ENCODE assay signal across 30 cellular contexts in genomic region chr22:19014886-19015285, GRCh38.
"Had no signal": no experiment of that assay in that cellular context is flagged by ENCODE, and none has a peak within 500 bp of the region (broad histone marks: within the 10 kb centered on the region; RNA-seq: fewer than 3 reads in every experiment).

No MANE protein-coding gene starts in this region.

- H3K36me3 ChIP-seq: SJCRH30 had no signal

- ATAC-seq: Panc1, Right ventricle myocardium inferior, SK-N-SH treated with all-trans-retinoic acid at 6 μM for 48 hours, T-cell had no signal

- H2AFZ ChIP-seq: PC-9 had no signal

- H3K27me3 ChIP-seq: SJCRH30 had no signal

- H3K9me3 ChIP-seq: SJCRH30 had no signal

- FAIRE-seq: RCC 7860 had no signal

- H3K4me3 ChIP-seq: PC-9, SJCRH30, SK-N-MC had no signal

- H3K4me1 ChIP-seq: SJCRH30 had no signal

- H3K27ac ChIP-seq: PC-9, RWPE1, SJCRH30, SK-N-MC had no signal

- DNase-seq: Karpas-422, MM.1S, MV-4-11, NCI-H1092, NCI-H1105, NCI-H1417 treated with DMSO at 0.1 percent for 48 hours, NCI-H1436 treated with DMSO at 0.1 percent for 48 hours, NCI-H1694 treated with DMSO at 0.1 percent for 48 hours, NCI-H187 treated with DMSO at 0.1 percent for 48 hours, NCI-H2029, NCI-H2081, NCI-H2171 treated with DMSO at 0.1 percent for 48 hours, NCI-H2227 treated with DMSO at 0.1 percent for 48 hours, NCI-H345, NCI-H446 treated with DMSO at 0.1 percent for 48 hours, NCI-H510A, NCI-H524, NCI-H526, NCI-H748 treated with DMSO at 0.1 percent for 48 hours, SHP77, SIG-M5, SJCRH30, T-cell had no signal
